7 cellular contexts compared by ENCODE assay signal in the genomic region with DNA sequence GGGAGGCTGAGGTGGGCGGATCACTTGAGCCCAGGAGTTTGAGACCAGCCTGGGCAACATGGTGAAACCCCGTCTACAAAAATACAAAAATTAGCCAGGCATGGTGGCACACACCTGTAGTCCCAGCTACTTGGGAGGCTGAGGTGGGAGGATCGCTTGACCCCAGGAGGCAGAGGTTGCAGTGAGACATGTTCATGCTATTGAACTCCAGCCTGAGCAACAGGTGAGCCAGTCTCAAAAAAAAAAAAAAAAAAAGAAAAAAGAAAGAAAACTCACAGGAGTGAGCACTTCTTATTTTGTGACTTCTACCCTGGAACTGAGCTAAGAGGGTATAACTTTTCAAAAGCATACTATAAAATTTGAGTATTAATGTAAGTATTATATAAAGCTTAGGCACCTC. TPM values are rescaled to one million over a fixed set of nuclear protein-coding genes. Genes with fewer than 3 reads are reported as not detected.
DNase-seq lines count a peak whose midpoint lies in the region; ATAC-seq and TF ChIP-seq lines count a peak whose summit lies in the region.
"Not testable (repeated sequence)": the region's sequence is repeated elsewhere in the genome, so short reads cannot be mapped to it uniquely, and the experiment has no call there.

No MANE protein-coding gene starts in this region.

- not testable (repeated sequence) for TF ChIP-seq CTCF in CD14-positive monocyte (IDR thresholded peaks at IDR 0.05); HEK293 (tag by site-specific recombination; IDR thresholded peaks at IDR 0.05); adrenal gland (IDR thresholded peaks at IDR 0.05); cardiac muscle cell (IDR thresholded peaks at IDR 0.05; ENCODE audit: low read depth, low read length); neural crest cell (conservative IDR thresholded peaks at IDR 0.05)

- not testable (repeated sequence) for H3K9me3 Mint-ChIP-seq in CD14-positive monocyte; activated T-helper 17 cell treated with anti-CD3 and anti-CD28 coated beads, Interleukin-2, amount 50 U/mL, for 72 hours; neural crest cell; stimulated activated naive B cell treated with anti-CD40 and anti-IgM and Interleukin-4, amounts not matched to agents 10 μg/mL and 1 μg/mL and 100 μg/mL, for 72 hours

- not testable (repeated sequence) for H3K4me3 ChIP-seq in HEK293 (ENCODE audit: low read depth, low read length); adrenal gland; cardiac muscle cell

- intact Hi-C loops in CD14-positive monocyte (cut with micrococcal nuclease) = loop anchor here (10.0 kb wide), 1 partner anchor 129 kb away; a partner anchor contains a TSS
- intact Hi-C loops in adrenal gland (cut with DNase I) = not testable (repeated sequence)

- POLR2A ChIA-PET in HEK293 (lab: Yijun Ruan, JAX) = interaction anchor here (0.7 kb wide), 1 partner anchor 290 kb away, joined by 4 read pairs; no protein-coding TSS in a partner anchor

- not testable (repeated sequence) for TF ChIP-seq POLR2A in adrenal gland (IDR thresholded peaks at IDR 0.05)

- 94 to 100% (median 95%) methylated on average over 3 of the region's 3 CpGs for WGBS in adrenal gland, 4 donors

- H3K27ac ChIP-seq in HEK293 (ENCODE audit: extremely low read depth, low read depth, low read length) = not testable (repeated sequence)
- H3K27ac ChIP-seq in adrenal gland (peak overlapping the region in 3 of 5 donors; percentile 93 to 96 (median 95)), cardiac muscle cell (peak overlapping the region; percentile 15)

- not testable (repeated sequence) for H3K9me3 ChIP-seq in HEK293 (ENCODE audit: control insufficient read depth, insufficient read depth, low read depth, low read length); adrenal gland (replicated peaks in 1 of 3); cardiac muscle cell (ENCODE audit: low read depth)

- H3K27ac Mint-ChIP-seq in CD14-positive monocyte = peak overlapping the region in 5 of 7 donors; percentile 82 to 94 (median 89)
- peak overlapping the region; percentile 26 for H3K27ac Mint-ChIP-seq in activated T-helper 17 cell treated with anti-CD3 and anti-CD28 coated beads, Interleukin-2, amount 50 U/mL, for 72 hours
- H3K27ac Mint-ChIP-seq in neural crest cell (ENCODE audit: unreplicated experiment) = not testable (repeated sequence)
- peak overlapping the region; percentile 86 for H3K27ac Mint-ChIP-seq in stimulated activated naive B cell treated with anti-CD40 and anti-IgM and Interleukin-4, amounts not matched to agents 10 μg/mL and 1 μg/mL and 100 μg/mL, for 72 hours

- H3K27me3 ChIP-seq in adrenal gland, cardiac muscle cell: not testable (repeated sequence)

- not testable (repeated sequence) for H3K27me3 Mint-ChIP-seq in CD14-positive monocyte (ENCODE audit: low read depth in 3 of 3); activated T-helper 17 cell treated with anti-CD3 and anti-CD28 coated beads, Interleukin-2, amount 50 U/mL, for 72 hours; neural crest cell (ENCODE audit: low read depth); stimulated activated naive B cell treated with anti-CD40 and anti-IgM and Interleukin-4, amounts not matched to agents 10 μg/mL and 1 μg/mL and 100 μg/mL, for 72 hours

- not testable (repeated sequence) for H3K4me3 Mint-ChIP-seq in CD14-positive monocyte; stimulated activated naive B cell treated with anti-CD40 and anti-IgM and Interleukin-4, amounts not matched to agents 10 μg/mL and 1 μg/mL and 100 μg/mL, for 72 hours
- peak overlapping the region; percentile 98 for H3K4me3 Mint-ChIP-seq in activated T-helper 17 cell treated with anti-CD3 and anti-CD28 coated beads, Interleukin-2, amount 50 U/mL, for 72 hours
- H3K4me3 Mint-ChIP-seq in neural crest cell = peak overlapping the region; percentile 44

- not testable (repeated sequence) for H3K36me3 ChIP-seq in HEK293 (ENCODE audit: control insufficient read depth in 2 of 2, insufficient read depth in 1 of 2, low read length in 2 of 2); adrenal gland (replicated peaks in 1 of 2); cardiac muscle cell

- not testable (repeated sequence) for ATAC-seq in activated T-helper 17 cell treated with anti-CD3 and anti-CD28 coated beads, Interleukin-2, amount 50 U/mL, for 72 hours (replicated peaks); stimulated activated naive B cell treated with anti-CD40 and anti-IgM and Interleukin-4, amounts not matched to agents 10 μg/mL and 1 μg/mL and 100 μg/mL, for 72 hours (replicated peaks)

- DNase-seq in CD14-positive monocyte (ENCODE audit: low spot score); adrenal gland; cardiac muscle cell (ENCODE audit: low read depth in 1 of 2, low spot score in 1 of 2); neural crest cell (ENCODE audit: low read depth, low spot score); stimulated activated naive B cell treated with anti-CD40 and anti-IgM and Interleukin-4, amounts not matched to agents 10 μg/mL and 1 μg/mL and 100 μg/mL, for 72 hours: not testable (repeated sequence)

- H3K4me1 Mint-ChIP-seq in CD14-positive monocyte (peaks cover 44% of the 10 kb centered on the region), neural crest cell (peaks cover 33% of the 10 kb centered on the region)
- H3K4me1 Mint-ChIP-seq in activated T-helper 17 cell treated with anti-CD3 and anti-CD28 coated beads, Interleukin-2, amount 50 U/mL, for 72 hours = peaks cover 27% of the 10 kb centered on the region
- H3K4me1 Mint-ChIP-seq in stimulated activated naive B cell treated with anti-CD40 and anti-IgM and Interleukin-4, amounts not matched to agents 10 μg/mL and 1 μg/mL and 100 μg/mL, for 72 hours = peaks cover 23 to 46% of the 10 kb centered on the region in 2 donors

- H3K36me3 Mint-ChIP-seq in CD14-positive monocyte = peaks cover 19% of the 10 kb centered on the region in 2 donors
- H3K36me3 Mint-ChIP-seq in activated T-helper 17 cell treated with anti-CD3 and anti-CD28 coated beads, Interleukin-2, amount 50 U/mL, for 72 hours (ENCODE audit: low read depth) = peaks cover 26% of the 10 kb centered on the region
- not testable (repeated sequence) for H3K36me3 Mint-ChIP-seq in neural crest cell (ENCODE audit: low read depth)
- peaks cover 11 to 24% of the 10 kb centered on the region in 2 donors for H3K36me3 Mint-ChIP-seq in stimulated activated naive B cell treated with anti-CD40 and anti-IgM and Interleukin-4, amounts not matched to agents 10 μg/mL and 1 μg/mL and 100 μg/mL, for 72 hours

- CTCF ChIA-PET in HEK293 (lab: Yijun Ruan, JAX) = interaction anchor here (0.7 kb wide), 1 partner anchor 463 kb away, joined by 3 read pairs; no protein-coding TSS in a partner anchor

- not testable (repeated sequence) for H3K4me1 ChIP-seq in HEK293 (ENCODE audit: control insufficient read depth, insufficient read depth, low read length)
- H3K4me1 ChIP-seq in adrenal gland (replicated peaks in 1 of 2) = peaks cover 28 to 42% of the 10 kb centered on the region in 2 donors
- H3K4me1 ChIP-seq in cardiac muscle cell (ENCODE audit: low read depth) = peaks cover 13% of the 10 kb centered on the region

TF ChIP-seq in HEK293, 187 proteins besides CTCF, POLR2A, EP300 and RAD21:
- peak; percentile 62 for TF ChIP-seq SCRT1 (tag by site-specific recombination; IDR thresholded peaks at IDR 0.05; ENCODE audit: borderline replicate concordance)
- TF ChIP-seq SCRT2 (tag by site-specific recombination; IDR thresholded peaks at IDR 0.05) = peak; percentile 70
TF ChIP-seq in HEK293: peak in this region for 2; not testable (repeated sequence) for 185.

RNA-seq across cellular contexts. Expression of a gene that starts 4.3 kb away (rescaled TPM):
- polyA plus RNA-seq in CD14-positive monocyte (1 to 10 TPM; 6.3 to 6.6 TPM), adrenal gland (100 to 1,000 TPM in 1 of 3 donors, 10 to 100 TPM in 2; 44.9 to 131 (median 54.3) TPM), cardiac muscle cell (5.0 and 10.6 TPM in 2 replicates)
- 10 to 100 TPM; 22.6 to 42.6 TPM for total RNA-seq in activated T-helper 17 cell treated with anti-CD3 and anti-CD28 coated beads, Interleukin-2, amount 50 U/mL, for 72 hours
- total RNA-seq in adrenal gland (10 to 100 TPM; 34.7 to 70.5 (median 50.9) TPM), cardiac muscle cell (11.2 and 15.7 TPM in 2 replicates), neural crest cell (23.3 and 27.5 TPM in 2 replicates)

RNA-seq across cellular contexts. Expression of a gene that starts 22.0 kb away (rescaled TPM):
- under 1 TPM in 1 of 2 donors, not detected in 1; 0.17 TPM for polyA plus RNA-seq in CD14-positive monocyte
- 1 to 10 TPM; 1.5 to 5.4 TPM for total RNA-seq in activated T-helper 17 cell treated with anti-CD3 and anti-CD28 coated beads, Interleukin-2, amount 50 U/mL, for 72 hours
- 10 to 100 TPM in 1 of 8 donors, 1 to 10 TPM in 7; 5.6 to 12.9 (median 7.9) TPM for total RNA-seq in adrenal gland
- polyA plus RNA-seq in adrenal gland = 10 to 100 TPM in 1 of 3 donors, 1 to 10 TPM in 1, under 1 TPM in 1; 0.74 to 11.9 (median 1.4) TPM
- 2.7 and 5.0 TPM in 2 replicates for total RNA-seq in cardiac muscle cell
- polyA plus RNA-seq in cardiac muscle cell = 3.4 and 7.4 TPM in 2 replicates
- 5.6 and 5.7 TPM in 2 replicates for total RNA-seq in neural crest cell
